ENCODE assay signal across 1 cellular context in the genomic region with DNA sequence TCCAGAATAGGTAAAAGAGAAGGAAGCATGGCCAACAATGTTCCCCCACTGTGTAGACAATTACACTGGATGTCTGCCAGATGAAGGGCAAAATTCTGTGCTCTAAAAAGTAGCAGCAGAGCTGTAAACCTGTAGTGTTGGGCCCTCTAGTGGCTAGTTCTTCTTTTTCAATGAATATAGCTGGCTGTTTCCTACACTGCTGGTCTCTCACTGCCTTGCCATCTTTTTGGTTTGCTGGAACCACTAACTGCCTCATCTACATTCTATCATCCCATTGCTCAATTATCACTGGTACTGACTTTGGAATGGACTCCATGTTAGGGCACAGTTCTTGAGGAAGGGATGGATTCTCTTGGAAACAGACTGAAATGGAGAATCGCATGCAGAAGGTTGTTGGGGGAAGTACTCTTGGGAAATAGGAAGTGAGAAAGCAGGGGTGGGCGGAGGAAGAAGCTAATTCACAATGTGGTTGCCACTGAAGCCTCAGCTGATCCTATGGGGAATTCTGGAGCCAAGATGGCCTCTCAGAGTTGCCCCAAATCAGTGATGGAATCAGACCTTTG.
TF ChIP-seq lines count a peak whose summit lies in the region.

No MANE protein-coding gene starts in this region.

TF ChIP-seq in neural cell, 6 proteins besides CTCF, POLR2A, EP300 and RAD21 (continued from another document):
- TF ChIP-seq, protein P1, sequence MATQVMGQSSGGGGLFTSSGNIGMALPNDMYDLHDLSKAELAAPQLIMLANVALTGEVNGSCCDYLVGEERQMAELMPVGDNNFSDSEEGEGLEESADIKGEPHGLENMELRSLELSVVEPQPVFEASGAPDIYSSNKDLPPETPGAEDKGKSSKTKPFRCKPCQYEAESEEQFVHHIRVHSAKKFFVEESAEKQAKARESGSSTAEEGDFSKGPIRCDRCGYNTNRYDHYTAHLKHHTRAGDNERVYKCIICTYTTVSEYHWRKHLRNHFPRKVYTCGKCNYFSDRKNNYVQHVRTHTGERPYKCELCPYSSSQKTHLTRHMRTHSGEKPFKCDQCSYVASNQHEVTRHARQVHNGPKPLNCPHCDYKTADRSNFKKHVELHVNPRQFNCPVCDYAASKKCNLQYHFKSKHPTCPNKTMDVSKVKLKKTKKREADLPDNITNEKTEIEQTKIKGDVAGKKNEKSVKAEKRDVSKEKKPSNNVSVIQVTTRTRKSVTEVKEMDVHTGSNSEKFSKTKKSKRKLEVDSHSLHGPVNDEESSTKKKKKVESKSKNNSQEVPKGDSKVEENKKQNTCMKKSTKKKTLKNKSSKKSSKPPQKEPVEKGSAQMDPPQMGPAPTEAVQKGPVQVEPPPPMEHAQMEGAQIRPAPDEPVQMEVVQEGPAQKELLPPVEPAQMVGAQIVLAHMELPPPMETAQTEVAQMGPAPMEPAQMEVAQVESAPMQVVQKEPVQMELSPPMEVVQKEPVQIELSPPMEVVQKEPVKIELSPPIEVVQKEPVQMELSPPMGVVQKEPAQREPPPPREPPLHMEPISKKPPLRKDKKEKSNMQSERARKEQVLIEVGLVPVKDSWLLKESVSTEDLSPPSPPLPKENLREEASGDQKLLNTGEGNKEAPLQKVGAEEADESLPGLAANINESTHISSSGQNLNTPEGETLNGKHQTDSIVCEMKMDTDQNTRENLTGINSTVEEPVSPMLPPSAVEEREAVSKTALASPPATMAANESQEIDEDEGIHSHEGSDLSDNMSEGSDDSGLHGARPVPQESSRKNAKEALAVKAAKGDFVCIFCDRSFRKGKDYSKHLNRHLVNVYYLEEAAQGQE (IDR thresholded peaks at IDR 0.05; ENCODE audit: borderline replicate concordance): no peak
